ENCODE assay signal across 1 cellular context in the genomic region with DNA sequence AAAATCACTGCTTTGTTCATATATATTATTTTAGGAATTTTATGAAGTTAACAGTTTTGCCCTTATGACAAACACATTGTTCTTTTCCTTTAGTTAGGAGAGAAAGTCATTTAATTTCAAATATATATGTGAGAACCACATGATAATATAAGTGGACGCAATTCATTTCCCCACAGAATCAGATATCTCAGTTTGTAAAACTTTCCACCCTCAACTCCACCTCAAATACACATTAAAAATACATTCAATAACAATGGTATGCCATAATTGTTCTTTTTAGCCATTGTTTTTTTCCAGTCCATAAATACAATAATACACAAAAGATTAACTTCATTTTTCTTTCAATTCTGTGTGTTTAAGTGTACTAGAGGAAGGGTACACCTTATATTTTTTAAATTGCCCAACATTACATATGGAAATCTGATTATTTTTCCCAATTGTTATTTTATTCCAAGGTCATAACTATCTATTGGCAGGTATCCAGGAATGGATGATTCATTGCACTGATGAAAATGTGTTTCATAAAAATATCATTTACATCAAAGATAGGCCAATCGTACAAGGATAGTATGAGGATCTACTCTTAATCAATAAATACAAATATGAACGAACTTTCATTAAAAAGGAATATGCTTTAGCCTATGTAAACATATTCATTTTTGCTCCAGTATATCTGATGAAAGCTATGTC.
TF ChIP-seq lines count a peak whose summit lies in the region.

No MANE protein-coding gene starts in this region.

TF ChIP-seq in IMR-90, 13 proteins besides CTCF, POLR2A, EP300 and RAD21 (continued from another document):
- TF ChIP-seq, protein P1, sequence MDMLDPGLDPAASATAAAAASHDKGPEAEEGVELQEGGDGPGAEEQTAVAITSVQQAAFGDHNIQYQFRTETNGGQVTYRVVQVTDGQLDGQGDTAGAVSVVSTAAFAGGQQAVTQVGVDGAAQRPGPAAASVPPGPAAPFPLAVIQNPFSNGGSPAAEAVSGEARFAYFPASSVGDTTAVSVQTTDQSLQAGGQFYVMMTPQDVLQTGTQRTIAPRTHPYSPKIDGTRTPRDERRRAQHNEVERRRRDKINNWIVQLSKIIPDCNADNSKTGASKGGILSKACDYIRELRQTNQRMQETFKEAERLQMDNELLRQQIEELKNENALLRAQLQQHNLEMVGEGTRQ (IDR thresholded peaks at IDR 0.05; ENCODE audit: low read depth, low read length), result no peak
- TF ChIP-seq NFE2L2 (IDR thresholded peaks at IDR 0.05; ENCODE audit: low read depth, low read length), result no peak
TF ChIP-seq in IMR-90: peak in this region for 0.
